Comparison of ENCODE assay signal across 8 cellular contexts in the genomic region with DNA sequence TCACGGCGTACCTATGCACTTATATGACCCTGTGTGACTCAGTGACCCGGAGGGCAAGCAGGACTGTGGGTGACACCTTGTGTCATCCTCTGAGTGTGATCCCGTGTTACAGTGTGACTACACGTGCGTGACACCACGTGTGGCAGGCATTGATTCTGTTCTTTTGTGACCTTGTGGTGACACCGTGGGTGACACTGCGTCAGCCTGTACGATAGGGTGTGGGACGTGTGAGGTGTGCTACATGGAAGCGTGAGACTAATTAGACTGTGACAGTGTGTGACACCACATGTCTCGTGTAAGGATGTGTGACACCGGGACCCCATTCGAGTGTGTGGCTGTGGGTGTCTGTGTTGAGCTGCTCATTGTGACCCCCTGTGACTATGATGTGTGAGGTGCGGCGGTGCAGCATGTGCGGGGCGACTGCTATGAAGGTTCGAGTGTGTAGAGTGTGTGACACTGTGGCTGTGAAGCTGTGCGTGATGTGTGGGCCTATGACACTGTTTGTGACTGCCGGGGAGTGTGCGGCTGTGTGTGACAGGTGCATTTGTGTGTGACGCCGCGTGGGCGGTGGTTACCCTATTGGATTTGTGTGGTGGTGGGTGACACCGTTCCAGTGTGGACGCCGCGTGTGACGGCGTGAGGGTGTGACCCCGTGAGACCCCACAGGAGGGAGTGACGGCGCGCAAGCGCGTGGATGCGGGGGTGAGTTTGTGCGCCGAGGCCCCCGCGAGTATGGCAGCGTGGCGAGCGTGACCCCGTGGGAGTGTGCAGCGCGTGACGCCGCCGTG. TPM values are rescaled to one million over a fixed set of nuclear protein-coding genes. Genes with fewer than 3 reads are reported as not detected.
DNase-seq lines count a peak whose midpoint lies in the region; ATAC-seq and TF ChIP-seq lines count a peak whose summit lies in the region.

TSS of gene SPTBN4 (plus strand) at position 783 of the 788 bp plus-strand sequence. CDS start 5,621 bp downstream, outside the sequence.

- WGBS in lower leg skin, 2 donors = 13 to 15% methylated on average over 26 to 28 of the region's 53 CpGs

- H3K4me1 ChIP-seq in breast epithelium = peaks cover 3 to 19% of the 10 kb centered on the region in 2 donors

- H3K4me3 ChIP-seq in breast epithelium (peak within 1 kb of the TSS; percentile 61 to 78 (median 78)), lower leg skin (ENCODE audit: low read depth, poor library complexity, severe bottlenecking) (peak within 1 kb of the TSS; percentile 15)

- H3K9me3 ChIP-seq in breast epithelium = no peaks in the 10 kb centered on the region

- no peaks in the 10 kb centered on the region for H3K36me3 Mint-ChIP-seq in T-cell

- peaks cover 9 to 21% of the 10 kb centered on the region in 2 donors for H3K27me3 Mint-ChIP-seq in T-cell

- POLR2A ChIA-PET in HEK293T (lab: Yijun Ruan, JAX) (interaction anchor here (0.7 to 3.2 kb wide), 9 partner anchors 22 to 139 kb away, joined by 3 to 15 read pairs (median 6); partner anchors contain the start of genes SERTAD1 and SERTAD3), T-cell (lab: Charles Lee) (interaction anchor here in 1 of 2 donors (0.6 to 1.8 kb wide), 5 partner anchors 23 to 655 kb away, joined by 3 to 9 read pairs (median 3); partner anchors contain the start of gene SERTAD1)

- H3K4me3 Mint-ChIP-seq in T-cell = peak within 1 kb of the TSS; percentile 76 to 92 (median 83)

- peak within 1 kb of the TSS; percentile 92 to 97 for H3K27ac ChIP-seq in breast epithelium

- TF ChIP-seq CTCF in breast epithelium (IDR thresholded peaks at IDR 0.05) (no peak), lower leg skin (IDR thresholded peaks at IDR 0.05) (no peak)

- no peaks in the 10 kb centered on the region for H3K9me3 Mint-ChIP-seq in T-cell

- CTCF ChIA-PET in HEK293T (lab: Yijun Ruan, JAX) (interaction anchor here (0.7 to 1.3 kb wide), 5 partner anchors 12 to 168 kb away, joined by 3 to 6 read pairs (median 4); no protein-coding TSS in a partner anchor), T-cell (lab: Charles Lee) (interaction anchor here (0.5 to 1.7 kb wide), 8 partner anchors 24 to 312 kb away, joined by 3 to 18 read pairs (median 4); partner anchors contain the start of genes C19orf47 (in 1 of the 2), PLD3 (in 1 of the 2), RAB4B (in 1 of the 2) and SERTAD1 (in 1 of the 2))

- H3K27me3 ChIP-seq in breast epithelium = no peaks in the 10 kb centered on the region

- TF ChIP-seq POLR2A in breast epithelium (IDR thresholded peaks at IDR 0.05) (no peak), lower leg skin (IDR thresholded peaks at IDR 0.05) (no peak)

- no peaks in the 10 kb centered on the region for H3K36me3 ChIP-seq in breast epithelium

- DNase-seq in COLO668 (lab: John Stamatoyannopoulos, UW; ENCODE audit: unreplicated experiment) (peak; percentile 30), HEK293T (ENCODE audit: extremely low spot score) (no peak), T-cell (peak in 31 of 34 experiments; percentile 20 to 89 (median 78)), breast epithelium (ENCODE audit: low spot score in 2 of 2) (peak; percentile 43 to 65), lower leg skin (ENCODE audit: low spot score in 2 of 2) (peak; percentile 34 to 90), NCI-H510A treated with DMSO at 0.1 percent for 48 hours (lab: John Stamatoyannopoulos, UW) (no peak), AG20443 (ENCODE audit: low spot score) (no peak)
- DNase-seq in stimulated activated CD4-positive, alpha-beta T cell treated with anti-CD3 and anti-CD28 coated beads, TNF-alpha, amount 100 ng/mL, for 24 hours (ENCODE audit: low read depth in 3 of 3) = peak in 2 of 3 experiments; percentile 62 to 64

- peak; percentile 36 to 59 (median 46) for ATAC-seq in T-cell (replicated peaks in 1 of 4)

- H3K27ac Mint-ChIP-seq in T-cell = peak within 1 kb of the TSS; percentile 23 to 68

- H3K4me1 Mint-ChIP-seq in T-cell = peaks cover 24 to 32% (median 24%) of the 10 kb centered on the region in 3 donors

- intact Hi-C loops in breast epithelium (cut with DNase I; ENCODE audit: low total_unique reads) = no loop called here
- intact Hi-C loops in lower leg skin (cut with DNase I; ENCODE audit: low total_unique reads) = loop anchor here (10.0 kb wide), 1 partner anchor 168 kb away; no protein-coding TSS in a partner anchor

TF ChIP-seq in HEK293T, 16 proteins besides CTCF, POLR2A, EP300 and RAD21:
- TF ChIP-seq ELF4 (IDR thresholded peaks at IDR 0.05) (no peak), L3MBTL2 (conservative IDR thresholded peaks at IDR 0.05) (0 out of 2 replicates have a peak, but pooled peaks have one; percentile 18)

RNA-seq across cellular contexts. Expression of gene SPTBN4, which starts in this region (rescaled TPM):
- total RNA-seq in T-cell = 1 to 10 TPM in 1 of 5 donors, under 1 TPM in 4; 0.37 to 1.2 (median 0.66) TPM
- total RNA-seq in breast epithelium = 1 to 10 TPM; 1.3 to 1.6 (median 1.6) TPM
- 1 to 10 TPM in 3 of 4 donors, under 1 TPM in 1; 0.25 to 2.2 (median 1.6) TPM for total RNA-seq in lower leg skin

Comparison
In these comparisons a context has a peak if more than half of its experiments do, and no peak if none do; other contexts are left out.
1. DNase-seq: peak in COLO668 (single experiment), T-cell (31 of 34), breast epithelium (2 of 2), lower leg skin (2 of 2) and stimulated activated CD4-positive, alpha-beta T cell treated with anti-CD3 and anti-CD28 coated beads, TNF-alpha, amount 100 ng/mL, for 24 hours (2 of 3); none in HEK293T (single experiment), NCI-H510A treated with DMSO at 0.1 percent for 48 hours (single experiment) and AG20443 (single experiment).